In the genomic region with DNA sequence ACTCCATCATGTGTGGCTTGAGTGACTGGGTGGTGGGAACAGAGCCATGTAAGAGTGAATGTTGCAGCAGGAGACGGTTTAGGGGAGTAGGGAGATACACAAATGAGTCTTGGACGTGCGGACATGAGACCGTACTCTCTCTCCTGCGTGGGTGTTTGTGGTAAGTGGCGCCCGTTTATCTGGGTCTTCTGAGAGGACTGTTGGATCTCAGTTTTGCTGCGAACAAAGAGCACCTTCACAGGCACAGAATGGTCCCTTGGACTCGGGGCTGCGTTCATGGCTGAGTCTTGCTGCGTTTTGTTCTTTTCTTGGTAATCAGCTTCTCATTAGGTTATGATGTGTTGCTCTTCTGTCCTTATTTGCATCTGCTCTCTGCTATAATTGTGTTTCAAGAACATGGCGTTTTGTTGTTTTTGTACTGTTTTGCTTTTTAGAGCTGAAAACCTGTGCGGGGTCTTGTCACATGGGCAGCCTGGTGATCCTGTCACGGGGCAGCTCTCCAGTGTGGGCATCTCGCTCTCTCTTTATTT, we compare ENCODE assay signal across 1 cellular context.
TF ChIP-seq lines count a peak whose summit lies in the region.

No MANE protein-coding gene starts in this region.

TF ChIP-seq in H1, 55 proteins besides CTCF, POLR2A, EP300 and RAD21:
- TF ChIP-seq TBP (IDR thresholded peaks at IDR 0.05; ENCODE audit: low read depth, low read length) = no peak
- TF ChIP-seq RNF2 (IDR thresholded peaks at IDR 0.05; ENCODE audit: borderline replicate concordance, low read depth, low read length, missing control alignments, poor library complexity, severe bottlenecking) = no peak
- TF ChIP-seq CHD1 (IDR thresholded peaks at IDR 0.05; ENCODE audit: low read depth, low read length) = no peak
- TF ChIP-seq TCF12 (IDR thresholded peaks at IDR 0.05; ENCODE audit: low read depth, low read length) = no peak
- TF ChIP-seq POU5F1 (IDR thresholded peaks at IDR 0.05; ENCODE audit: low read depth, low read length) = no peak
- no peak for TF ChIP-seq CBX5 (IDR thresholded peaks at IDR 0.05; ENCODE audit: low read depth, low read length)
- no peak for TF ChIP-seq FOSL1 (IDR thresholded peaks at IDR 0.05; ENCODE audit: insufficient read depth, low read depth, low read length)
- no peak for TF ChIP-seq JUND (IDR thresholded peaks at IDR 0.05; ENCODE audit: low read length)
- TF ChIP-seq, protein P1, sequence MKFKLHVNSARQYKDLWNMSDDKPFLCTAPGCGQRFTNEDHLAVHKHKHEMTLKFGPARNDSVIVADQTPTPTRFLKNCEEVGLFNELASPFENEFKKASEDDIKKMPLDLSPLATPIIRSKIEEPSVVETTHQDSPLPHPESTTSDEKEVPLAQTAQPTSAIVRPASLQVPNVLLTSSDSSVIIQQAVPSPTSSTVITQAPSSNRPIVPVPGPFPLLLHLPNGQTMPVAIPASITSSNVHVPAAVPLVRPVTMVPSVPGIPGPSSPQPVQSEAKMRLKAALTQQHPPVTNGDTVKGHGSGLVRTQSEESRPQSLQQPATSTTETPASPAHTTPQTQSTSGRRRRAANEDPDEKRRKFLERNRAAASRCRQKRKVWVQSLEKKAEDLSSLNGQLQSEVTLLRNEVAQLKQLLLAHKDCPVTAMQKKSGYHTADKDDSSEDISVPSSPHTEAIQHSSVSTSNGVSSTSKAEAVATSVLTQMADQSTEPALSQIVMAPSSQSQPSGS (IDR thresholded peaks at IDR 0.05; ENCODE audit: low read length) = no peak
- TF ChIP-seq CHD2 (IDR thresholded peaks at IDR 0.05; ENCODE audit: low read length) = no peak
- no peak for TF ChIP-seq ASH2L (IDR thresholded peaks at IDR 0.05; ENCODE audit: low read length)
- no peak for TF ChIP-seq SIRT6 (IDR thresholded peaks at IDR 0.05; ENCODE audit: low read length)
- TF ChIP-seq NRF1 (IDR thresholded peaks at IDR 0.05; ENCODE audit: low read depth, low read length) = no peak
- no peak for TF ChIP-seq RFX5 (IDR thresholded peaks at IDR 0.05; ENCODE audit: borderline replicate concordance, low read depth, low read length)
